ENCODE assay signal across 5 cellular contexts in genomic region chr2:192122946-192123345, GRCh38.
"Had no signal": no experiment of that assay in that cellular context is flagged by ENCODE, and none has a peak within 500 bp of the region (broad histone marks: within the 10 kb centered on the region; RNA-seq: fewer than 3 reads in every experiment).

No MANE protein-coding gene starts in this region.

- H3K4me3 ChIP-seq: GM23338, K562 had no signal

- H2AFZ ChIP-seq: GM23338 had no signal

- DNase-seq: H9, HCEC 1CT, IMR-90 had no signal

- H3K4me2 ChIP-seq: GM23338 had no signal
